1 cellular context compared by ENCODE assay signal in the genomic region with DNA sequence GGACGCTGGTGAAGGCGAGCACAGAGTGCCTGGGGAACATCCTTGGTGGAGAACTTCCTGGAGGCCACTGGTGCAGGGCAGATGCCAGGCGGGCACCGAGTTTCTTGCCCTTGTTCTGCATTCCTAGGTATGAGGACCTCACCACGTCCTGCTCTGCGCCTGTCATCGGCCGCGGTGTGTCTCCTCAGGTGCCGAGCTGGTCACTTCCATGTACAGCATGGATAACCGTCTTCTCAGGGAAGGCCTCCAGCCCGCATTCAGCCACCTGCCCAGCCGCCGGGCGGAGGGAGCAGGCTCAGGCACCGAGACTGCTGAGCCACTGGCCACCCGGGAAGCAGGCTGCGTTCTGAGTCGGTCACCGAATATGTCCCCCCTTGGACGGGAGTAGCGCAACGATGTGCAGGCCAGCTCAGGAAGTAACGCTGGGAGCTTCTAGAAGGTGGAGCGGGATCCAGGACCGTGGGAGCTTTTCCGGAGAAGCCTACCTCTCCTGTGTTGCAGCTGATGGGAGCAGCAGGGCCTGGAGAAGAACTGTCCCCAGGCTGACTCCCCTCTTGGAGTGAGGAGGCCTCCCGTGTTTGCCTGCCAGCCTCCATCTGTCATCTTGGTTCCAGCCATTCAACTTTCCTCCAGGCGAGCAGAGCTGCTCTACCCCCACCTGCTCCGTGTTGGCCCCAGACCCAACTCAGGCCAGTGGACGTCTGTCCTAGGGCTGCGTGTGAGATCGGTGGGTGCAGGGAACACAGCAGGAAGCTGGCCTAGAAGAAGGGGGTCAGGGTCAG.
TF ChIP-seq lines count a peak whose summit lies in the region.

No MANE protein-coding gene starts in this region.

TF ChIP-seq in WTC11, 78 proteins besides CTCF, POLR2A, EP300 and RAD21 (continued from another document):
- TF ChIP-seq ZNF423 (CRISPR knock-in tag; IDR thresholded peaks at IDR 0.05), result no peak
- no peak for TF ChIP-seq ETV6 (CRISPR knock-in tag; IDR thresholded peaks at IDR 0.05)
